11 cellular contexts compared by ENCODE assay signal in genomic region chr21:32306021-32306780, GRCh38. TPM values are rescaled to one million over a fixed set of nuclear protein-coding genes. Genes with fewer than 3 reads are reported as not detected.
DNase-seq lines count a peak whose midpoint lies in the region; ATAC-seq and TF ChIP-seq lines count a peak whose summit lies in the region.
"Had no signal": no experiment of that assay in that cellular context is flagged by ENCODE, and none has a peak within 500 bp of the region (broad histone marks: within the 10 kb centered on the region; RNA-seq: fewer than 3 reads in every experiment).

No MANE protein-coding gene starts in this region.

- no peaks in the 10 kb centered on the region for H3K4me1 Mint-ChIP-seq in Caco-2 (ENCODE audit: low read depth, unreplicated experiment)

- intact Hi-C loops in Caco-2 (cut with micrococcal nuclease; ENCODE audit: unreplicated experiment): no loop called here

- no peaks in the 10 kb centered on the region for H3K9me3 Mint-ChIP-seq in Caco-2 (ENCODE audit: unreplicated experiment)
- H3K9me3 Mint-ChIP-seq: effector memory CD8-positive, alpha-beta T cell had no signal

- H3K4me3 ChIP-seq in Caco-2 (ENCODE audit: low read depth, low read length) (no peak overlapping the region), NT2/D1 (ENCODE audit: insufficient read length, low read depth) (no peak overlapping the region)
- H3K4me3 ChIP-seq: SJSA1 had no signal

- H3K9ac ChIP-seq in NT2/D1 (ENCODE audit: insufficient read length, low read depth): no peak overlapping the region

- no peaks in the 10 kb centered on the region for H3K27me3 ChIP-seq in Caco-2 (replicated peaks; ENCODE audit: control insufficient read depth, insufficient read depth, low read length)
- H3K27me3 ChIP-seq in NT2/D1 (ENCODE audit: insufficient read depth, insufficient read length): no peaks in the 10 kb centered on the region
- H3K27me3 ChIP-seq: SJSA1 had no signal

- POLR2A ChIA-PET in Caco-2 (lab: Charles Lee): no interaction called here

- DNase-seq in Caco-2 (peak in 1 of 2 experiments; percentile 4), NT2/D1 (ENCODE audit: low read depth, low spot score) (peak; percentile 66), erythroblast (lab: John Stamatoyannopoulos, UW) (peak; percentile 10 to 11), middle frontal gyrus (ENCODE audit: extremely low spot score, low spot score) (peak; percentile 42)
- no peak for DNase-seq in stimulated activated naive CD4-positive, alpha-beta T cell treated with Interleukin-2 at 50 U/mL for 16 hours (lab: John Stamatoyannopoulos, UW)
- DNase-seq: effector memory CD8-positive, alpha-beta T cell; NCI-H1105 had no signal

- CTCF ChIA-PET in Caco-2 (lab: Charles Lee): no interaction called here

- BruUV-seq in Caco-2 (replicated peaks; lab: Mats Ljungman, UMichigan): no TSS peak

- no peak for TF ChIP-seq CTCF in Caco-2 (IDR thresholded peaks at IDR 0.05; ENCODE audit: insufficient read depth in 1 of 2, low read depth in 1 of 2, low read length in 1 of 2, severe bottlenecking in 1 of 2, unreplicated experiment in 1 of 2)

- H3K4me1 ChIP-seq in Caco-2 (no peaks in the 10 kb centered on the region), NT2/D1 (ENCODE audit: insufficient read depth, insufficient read length) (peaks cover 4% of the 10 kb centered on the region)
- H3K4me1 ChIP-seq: SJSA1 had no signal

- H3K9me3 ChIP-seq in Caco-2 (no peaks in the 10 kb centered on the region), NT2/D1 (ENCODE audit: insufficient read depth, low read length) (no peaks in the 10 kb centered on the region)
- H3K9me3 ChIP-seq: SJSA1 had no signal

- H3K36me3 ChIP-seq in Caco-2 (ENCODE audit: control insufficient read depth, insufficient read depth, low read length): no peaks in the 10 kb centered on the region
- peaks cover 39% of the 10 kb centered on the region for H3K36me3 ChIP-seq in NT2/D1 (ENCODE audit: insufficient read depth, insufficient read length, low read length)

- ATAC-seq in GM19035 (IDR thresholded peaks at IDR 0.05; ENCODE audit: unreplicated experiment) (no peak), GM19328 (IDR thresholded peaks at IDR 0.05; ENCODE audit: unreplicated experiment) (no peak), GM19351 (IDR thresholded peaks at IDR 0.05; ENCODE audit: unreplicated experiment) (no peak)
- ATAC-seq: effector memory CD8-positive, alpha-beta T cell had no signal

- no peak for TF ChIP-seq POLR2A in erythroblast (IDR thresholded peaks at IDR 0.05; ENCODE audit: low read length)

- no peaks in the 10 kb centered on the region for H3K27me3 Mint-ChIP-seq in Caco-2 (ENCODE audit: insufficient read depth, unreplicated experiment)
- H3K27me3 Mint-ChIP-seq: effector memory CD8-positive, alpha-beta T cell had no signal

- H3K27ac Mint-ChIP-seq in Caco-2 (ENCODE audit: unreplicated experiment): peak overlapping the region; percentile 19
- H3K27ac Mint-ChIP-seq: effector memory CD8-positive, alpha-beta T cell had no signal

- no peak overlapping the region for H3K4me3 Mint-ChIP-seq in Caco-2 (ENCODE audit: unreplicated experiment)
- H3K4me3 Mint-ChIP-seq: effector memory CD8-positive, alpha-beta T cell had no signal

- H3K36me3 Mint-ChIP-seq in Caco-2 (ENCODE audit: insufficient read depth, unreplicated experiment): peaks cover 33% of the 10 kb centered on the region

RNA-seq across cellular contexts. Expression of gene MRAP, which starts 7.5 kb away (rescaled TPM):
- total RNA-seq in Caco-2 (2022): not detected in 2 replicates
- total RNA-seq: SJSA1 had no signal

RNA-seq across cellular contexts. Expression of gene MIS18A, which starts 27.4 kb away (rescaled TPM):
- total RNA-seq in Caco-2 (2022): 22.9 and 27.5 TPM in 2 replicates
